1 cellular context compared by ENCODE assay signal in the genomic region with DNA sequence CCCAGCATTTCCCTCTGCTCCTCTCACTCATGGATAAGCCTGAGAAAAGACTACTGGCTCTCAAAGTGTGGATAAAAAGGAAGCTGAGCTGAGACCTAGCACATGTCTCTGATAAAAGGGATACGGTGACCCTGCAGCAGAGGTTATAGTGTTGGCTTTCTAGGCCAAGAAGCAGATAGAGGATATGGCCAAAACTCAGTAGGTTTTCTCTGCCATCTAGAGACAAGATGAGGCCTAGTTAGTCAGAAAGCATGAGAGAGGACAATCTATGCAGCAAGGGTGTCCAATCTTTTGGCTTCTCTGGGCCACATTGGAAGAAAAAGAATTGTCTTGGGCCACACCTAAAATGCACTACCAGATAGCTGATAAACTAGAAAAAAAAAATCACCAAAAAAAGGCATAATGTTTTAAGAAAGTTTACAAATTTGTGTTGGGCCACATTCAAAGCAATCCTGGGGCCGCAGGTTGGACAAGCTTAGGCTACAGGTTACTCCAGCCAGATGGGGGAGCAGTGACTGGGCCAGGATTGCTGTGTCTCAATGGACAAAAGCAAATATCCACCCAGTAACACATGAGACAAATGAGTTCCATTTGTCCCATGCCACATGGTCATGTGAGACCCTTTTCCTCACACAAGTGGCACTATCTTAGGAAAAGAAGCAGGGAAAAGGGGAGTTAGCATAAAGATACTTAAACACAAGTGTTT.
TF ChIP-seq lines count a peak whose summit lies in the region.

No MANE protein-coding gene starts in this region.

TF ChIP-seq in H1, 55 proteins besides CTCF, POLR2A, EP300 and RAD21:
- TF ChIP-seq RFX5 (IDR thresholded peaks at IDR 0.05; ENCODE audit: borderline replicate concordance, low read depth, low read length): no peak
- no peak for TF ChIP-seq PHF8 (conservative IDR thresholded peaks at IDR 0.05; ENCODE audit: low read depth, low read length)
- no peak for TF ChIP-seq RBBP5 (IDR thresholded peaks at IDR 0.05; ENCODE audit: borderline replicate concordance, low read depth, low read length)
